In genomic region chr11:101686514-101686913, GRCh38 we compare ENCODE assay signal across 13 cellular contexts.
DNase-seq lines count a peak whose midpoint lies in the region; FAIRE-seq and TF ChIP-seq lines count a peak whose summit lies in the region.
"Had no signal": no experiment of that assay in that cellular context is flagged by ENCODE, and none has a peak within 500 bp of the region (broad histone marks: within the 10 kb centered on the region; RNA-seq: fewer than 3 reads in every experiment).

No MANE protein-coding gene starts in this region.

- H3K4me3 ChIP-seq in AG09309 (ENCODE audit: control insufficient read depth, low read depth, low read length): no peak overlapping the region
- H3K4me3 ChIP-seq in bronchial epithelial cell (ENCODE audit: low read depth, low read length): no peak overlapping the region
- H3K4me3 ChIP-seq: BLaER1 treated with 17β-estradiol and CSF1 and Interleukin-3, amounts not matched to agents 10 nM and 100 nM; upper lobe of right lung had no signal

- no peaks in the 10 kb centered on the region for H3K36me3 ChIP-seq in bronchial epithelial cell (ENCODE audit: control insufficient read depth, insufficient read depth, low read length)
- H3K36me3 ChIP-seq: BLaER1 treated with 17β-estradiol and CSF1 and Interleukin-3, amounts not matched to agents 10 nM and 100 nM; upper lobe of right lung had no signal

- peak; percentile 34 for DNase-seq in AG09309 (ENCODE audit: low read depth)
- DNase-seq in LHCN-M2 (ENCODE audit: low read depth): peak; percentile 83
- DNase-seq in bronchial epithelial cell (ENCODE audit: low read depth): peak; percentile 94
- peak; percentile 83 for DNase-seq in kidney tubule cell (ENCODE audit: low spot score)
- no peak for DNase-seq in NCI-H2171 (lab: John Stamatoyannopoulos, UW)
- no peak for DNase-seq in NCI-H187 (lab: John Stamatoyannopoulos, UW)
- DNase-seq in activated naive CD4-positive, alpha-beta T cell treated with Interleukin-2 at 50 U/mL for 16 hours: no peak
- DNase-seq in NCI-H1048 (lab: John Stamatoyannopoulos, UW): no peak
- DNase-seq: activated naive CD8-positive, alpha-beta T cell treated with anti-CD3 and anti-CD28 coated beads for 36 hours; effector CD8-positive, alpha-beta T cell; NCI-H187 treated with DMSO at 0.1 percent for 48 hours; upper lobe of right lung had no signal

- H3K27me3 ChIP-seq in bronchial epithelial cell (ENCODE audit: control insufficient read depth, insufficient read depth, low read length): no peaks in the 10 kb centered on the region
- H3K27me3 ChIP-seq: BLaER1 treated with 17β-estradiol and CSF1 and Interleukin-3, amounts not matched to agents 10 nM and 100 nM; upper lobe of right lung had no signal

- FAIRE-seq in bronchial epithelial cell (lab: Jason Lieb, UNC): peak; percentile 60

- TF ChIP-seq CTCF in AG09309 (IDR thresholded peaks at IDR 0.05; ENCODE audit: control insufficient read depth, insufficient read depth, low read depth, low read length, missing control alignments) (no peak), bronchial epithelial cell (IDR thresholded peaks at IDR 0.05; ENCODE audit: insufficient read depth, low read length, severe bottlenecking) (no peak)

Comparison
In these comparisons a context has a peak if more than half of its experiments do, and no peak if none do; other contexts are left out.
1. DNase-seq: peak in AG09309 (single experiment), LHCN-M2 (single experiment), bronchial epithelial cell (single experiment) and kidney tubule cell (single experiment); none in NCI-H2171 (single experiment), NCI-H187 (0 of 2), activated naive CD4-positive, alpha-beta T cell treated with Interleukin-2 at 50 U/mL for 16 hours (single experiment) and NCI-H1048 (single experiment).